ENCODE assay signal across 1 cellular context in the genomic region with DNA sequence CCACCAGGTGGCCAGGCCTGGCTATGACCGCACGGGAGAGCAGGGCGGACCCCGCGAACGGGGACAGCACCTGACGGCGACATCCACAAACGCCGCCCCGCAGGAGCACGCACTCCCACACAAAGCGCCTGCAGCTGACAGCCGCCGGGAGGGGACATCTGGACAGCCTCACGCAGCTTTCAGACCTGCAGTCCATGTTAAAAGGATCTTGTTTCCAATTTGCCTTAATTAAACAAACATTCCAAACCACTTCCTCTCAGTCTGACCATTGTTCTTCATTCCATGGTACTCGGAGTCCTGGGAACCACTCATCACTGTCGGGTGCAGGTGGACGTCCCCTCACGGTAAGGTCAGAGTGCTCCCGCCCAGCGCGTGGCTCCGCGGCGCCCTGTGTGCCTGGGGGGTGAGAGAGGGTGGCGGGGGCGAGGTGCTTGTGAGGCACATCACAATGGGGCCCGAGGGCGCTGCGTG.
TF ChIP-seq lines count a peak whose summit lies in the region.

No MANE protein-coding gene starts in this region.

TF ChIP-seq in IMR-90, 13 proteins besides CTCF, POLR2A, EP300 and RAD21 (continued from another document):
- peak; percentile 25; the same call in 1 of the 2 replicates for TF ChIP-seq MAZ (IDR thresholded peaks at IDR 0.05; ENCODE audit: borderline replicate concordance, low read depth, low read length)
- no peak for TF ChIP-seq CEBPB (IDR thresholded peaks at IDR 0.05; ENCODE audit: low read depth, low read length)
- no peak for TF ChIP-seq MAFK (IDR thresholded peaks at IDR 0.05; ENCODE audit: low read depth, low read length)
- peak; percentile 92 for TF ChIP-seq RCOR1 (IDR thresholded peaks at IDR 0.05; ENCODE audit: insufficient replicate concordance, low read length)
- TF ChIP-seq, protein P1, sequence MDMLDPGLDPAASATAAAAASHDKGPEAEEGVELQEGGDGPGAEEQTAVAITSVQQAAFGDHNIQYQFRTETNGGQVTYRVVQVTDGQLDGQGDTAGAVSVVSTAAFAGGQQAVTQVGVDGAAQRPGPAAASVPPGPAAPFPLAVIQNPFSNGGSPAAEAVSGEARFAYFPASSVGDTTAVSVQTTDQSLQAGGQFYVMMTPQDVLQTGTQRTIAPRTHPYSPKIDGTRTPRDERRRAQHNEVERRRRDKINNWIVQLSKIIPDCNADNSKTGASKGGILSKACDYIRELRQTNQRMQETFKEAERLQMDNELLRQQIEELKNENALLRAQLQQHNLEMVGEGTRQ (IDR thresholded peaks at IDR 0.05; ENCODE audit: low read depth, low read length): no peak
- TF ChIP-seq, protein P2, sequence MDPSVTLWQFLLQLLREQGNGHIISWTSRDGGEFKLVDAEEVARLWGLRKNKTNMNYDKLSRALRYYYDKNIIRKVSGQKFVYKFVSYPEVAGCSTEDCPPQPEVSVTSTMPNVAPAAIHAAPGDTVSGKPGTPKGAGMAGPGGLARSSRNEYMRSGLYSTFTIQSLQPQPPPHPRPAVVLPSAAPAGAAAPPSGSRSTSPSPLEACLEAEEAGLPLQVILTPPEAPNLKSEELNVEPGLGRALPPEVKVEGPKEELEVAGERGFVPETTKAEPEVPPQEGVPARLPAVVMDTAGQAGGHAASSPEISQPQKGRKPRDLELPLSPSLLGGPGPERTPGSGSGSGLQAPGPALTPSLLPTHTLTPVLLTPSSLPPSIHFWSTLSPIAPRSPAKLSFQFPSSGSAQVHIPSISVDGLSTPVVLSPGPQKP (IDR thresholded peaks at IDR 0.05; ENCODE audit: borderline replicate concordance, low read depth, low read length): no peak
